Comparison of ENCODE assay signal across 1 cellular context in genomic region chr14:75139185-75139584, GRCh38.
TF ChIP-seq lines count a peak whose summit lies in the region.

No MANE protein-coding gene starts in this region.

TF ChIP-seq in GM12878, 131 proteins besides CTCF, POLR2A, EP300 and RAD21:
- TF ChIP-seq, protein P1, sequence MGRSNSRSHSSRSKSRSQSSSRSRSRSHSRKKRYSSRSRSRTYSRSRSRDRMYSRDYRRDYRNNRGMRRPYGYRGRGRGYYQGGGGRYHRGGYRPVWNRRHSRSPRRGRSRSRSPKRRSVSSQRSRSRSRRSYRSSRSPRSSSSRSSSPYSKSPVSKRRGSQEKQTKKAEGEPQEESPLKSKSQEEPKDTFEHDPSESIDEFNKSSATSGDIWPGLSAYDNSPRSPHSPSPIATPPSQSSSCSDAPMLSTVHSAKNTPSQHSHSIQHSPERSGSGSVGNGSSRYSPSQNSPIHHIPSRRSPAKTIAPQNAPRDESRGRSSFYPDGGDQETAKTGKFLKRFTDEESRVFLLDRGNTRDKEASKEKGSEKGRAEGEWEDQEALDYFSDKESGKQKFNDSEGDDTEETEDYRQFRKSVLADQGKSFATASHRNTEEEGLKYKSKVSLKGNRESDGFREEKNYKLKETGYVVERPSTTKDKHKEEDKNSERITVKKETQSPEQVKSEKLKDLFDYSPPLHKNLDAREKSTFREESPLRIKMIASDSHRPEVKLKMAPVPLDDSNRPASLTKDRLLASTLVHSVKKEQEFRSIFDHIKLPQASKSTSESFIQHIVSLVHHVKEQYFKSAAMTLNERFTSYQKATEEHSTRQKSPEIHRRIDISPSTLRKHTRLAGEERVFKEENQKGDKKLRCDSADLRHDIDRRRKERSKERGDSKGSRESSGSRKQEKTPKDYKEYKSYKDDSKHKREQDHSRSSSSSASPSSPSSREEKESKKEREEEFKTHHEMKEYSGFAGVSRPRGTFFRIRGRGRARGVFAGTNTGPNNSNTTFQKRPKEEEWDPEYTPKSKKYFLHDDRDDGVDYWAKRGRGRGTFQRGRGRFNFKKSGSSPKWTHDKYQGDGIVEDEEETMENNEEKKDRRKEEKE (IDR thresholded peaks at IDR 0.05) = no peak
- no peak for TF ChIP-seq MLLT1 (IDR thresholded peaks at IDR 0.05)
- TF ChIP-seq, protein P2, sequence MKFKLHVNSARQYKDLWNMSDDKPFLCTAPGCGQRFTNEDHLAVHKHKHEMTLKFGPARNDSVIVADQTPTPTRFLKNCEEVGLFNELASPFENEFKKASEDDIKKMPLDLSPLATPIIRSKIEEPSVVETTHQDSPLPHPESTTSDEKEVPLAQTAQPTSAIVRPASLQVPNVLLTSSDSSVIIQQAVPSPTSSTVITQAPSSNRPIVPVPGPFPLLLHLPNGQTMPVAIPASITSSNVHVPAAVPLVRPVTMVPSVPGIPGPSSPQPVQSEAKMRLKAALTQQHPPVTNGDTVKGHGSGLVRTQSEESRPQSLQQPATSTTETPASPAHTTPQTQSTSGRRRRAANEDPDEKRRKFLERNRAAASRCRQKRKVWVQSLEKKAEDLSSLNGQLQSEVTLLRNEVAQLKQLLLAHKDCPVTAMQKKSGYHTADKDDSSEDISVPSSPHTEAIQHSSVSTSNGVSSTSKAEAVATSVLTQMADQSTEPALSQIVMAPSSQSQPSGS (IDR thresholded peaks at IDR 0.05; ENCODE audit: low read length) = no peak
- TF ChIP-seq SP1 (IDR thresholded peaks at IDR 0.05; ENCODE audit: low read depth, low read length) = no peak
- no peak for TF ChIP-seq NR2F1 (conservative IDR thresholded peaks at IDR 0.05)
- no peak for TF ChIP-seq ZNF592 (IDR thresholded peaks at IDR 0.05)
- no peak for TF ChIP-seq SMAD5 (IDR thresholded peaks at IDR 0.05; ENCODE audit: low read depth)
- TF ChIP-seq EZH2 (IDR thresholded peaks at IDR 0.05; ENCODE audit: borderline replicate concordance, control insufficient read depth, low read depth, low read length) = no peak
- TF ChIP-seq NR2C1 (IDR thresholded peaks at IDR 0.05) = no peak
- TF ChIP-seq, protein P3, sequence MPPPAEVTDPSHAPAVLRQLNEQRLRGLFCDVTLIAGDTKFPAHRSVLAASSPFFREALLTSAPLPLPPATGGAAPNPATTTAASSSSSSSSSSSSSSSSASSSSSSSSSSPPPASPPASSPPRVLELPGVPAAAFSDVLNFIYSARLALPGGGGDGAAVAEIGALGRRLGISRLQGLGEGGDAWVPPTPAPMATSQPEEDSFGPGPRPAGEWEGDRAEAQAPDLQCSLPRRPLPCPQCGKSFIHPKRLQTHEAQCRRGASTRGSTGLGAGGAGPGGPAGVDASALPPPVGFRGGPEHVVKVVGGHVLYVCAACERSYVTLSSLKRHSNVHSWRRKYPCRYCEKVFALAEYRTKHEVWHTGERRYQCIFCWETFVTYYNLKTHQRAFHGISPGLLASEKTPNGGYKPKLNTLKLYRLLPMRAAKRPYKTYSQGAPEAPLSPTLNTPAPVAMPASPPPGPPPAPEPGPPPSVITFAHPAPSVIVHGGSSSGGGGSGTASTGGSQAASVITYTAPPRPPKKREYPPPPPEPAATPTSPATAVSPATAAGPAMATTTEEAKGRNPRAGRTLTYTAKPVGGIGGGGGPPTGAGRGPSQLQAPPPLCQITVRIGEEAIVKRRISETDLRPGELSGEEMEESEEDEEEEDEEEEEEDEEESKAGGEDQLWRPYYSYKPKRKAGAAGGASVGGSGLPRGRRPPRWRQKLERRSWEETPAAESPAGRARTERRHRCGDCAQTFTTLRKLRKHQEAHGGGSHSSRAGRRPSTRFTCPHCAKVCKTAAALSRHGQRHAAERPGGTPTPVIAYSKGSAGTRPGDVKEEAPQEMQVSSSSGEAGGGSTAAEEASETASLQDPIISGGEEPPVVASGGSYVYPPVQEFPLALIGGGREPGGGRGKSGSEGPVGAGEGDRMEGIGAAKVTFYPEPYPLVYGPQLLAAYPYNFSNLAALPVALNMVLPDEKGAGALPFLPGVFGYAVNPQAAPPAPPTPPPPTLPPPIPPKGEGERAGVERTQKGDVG (CRISPR knock-in tag; IDR thresholded peaks at IDR 0.05) = no peak
- no peak for TF ChIP-seq RAD51 (IDR thresholded peaks at IDR 0.05)
- no peak for TF ChIP-seq CEBPZ (IDR thresholded peaks at IDR 0.05; ENCODE audit: low read depth, low read length)
- TF ChIP-seq SUZ12 (IDR thresholded peaks at IDR 0.05; ENCODE audit: unreplicated experiment) = no peak
- TF ChIP-seq, protein P4, sequence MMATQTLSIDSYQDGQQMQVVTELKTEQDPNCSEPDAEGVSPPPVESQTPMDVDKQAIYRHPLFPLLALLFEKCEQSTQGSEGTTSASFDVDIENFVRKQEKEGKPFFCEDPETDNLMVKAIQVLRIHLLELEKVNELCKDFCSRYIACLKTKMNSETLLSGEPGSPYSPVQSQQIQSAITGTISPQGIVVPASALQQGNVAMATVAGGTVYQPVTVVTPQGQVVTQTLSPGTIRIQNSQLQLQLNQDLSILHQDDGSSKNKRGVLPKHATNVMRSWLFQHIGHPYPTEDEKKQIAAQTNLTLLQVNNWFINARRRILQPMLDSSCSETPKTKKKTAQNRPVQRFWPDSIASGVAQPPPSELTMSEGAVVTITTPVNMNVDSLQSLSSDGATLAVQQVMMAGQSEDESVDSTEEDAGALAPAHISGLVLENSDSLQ (IDR thresholded peaks at IDR 0.05) = no peak
